Comparison of ENCODE assay signal across 11 cellular contexts in the genomic region with DNA sequence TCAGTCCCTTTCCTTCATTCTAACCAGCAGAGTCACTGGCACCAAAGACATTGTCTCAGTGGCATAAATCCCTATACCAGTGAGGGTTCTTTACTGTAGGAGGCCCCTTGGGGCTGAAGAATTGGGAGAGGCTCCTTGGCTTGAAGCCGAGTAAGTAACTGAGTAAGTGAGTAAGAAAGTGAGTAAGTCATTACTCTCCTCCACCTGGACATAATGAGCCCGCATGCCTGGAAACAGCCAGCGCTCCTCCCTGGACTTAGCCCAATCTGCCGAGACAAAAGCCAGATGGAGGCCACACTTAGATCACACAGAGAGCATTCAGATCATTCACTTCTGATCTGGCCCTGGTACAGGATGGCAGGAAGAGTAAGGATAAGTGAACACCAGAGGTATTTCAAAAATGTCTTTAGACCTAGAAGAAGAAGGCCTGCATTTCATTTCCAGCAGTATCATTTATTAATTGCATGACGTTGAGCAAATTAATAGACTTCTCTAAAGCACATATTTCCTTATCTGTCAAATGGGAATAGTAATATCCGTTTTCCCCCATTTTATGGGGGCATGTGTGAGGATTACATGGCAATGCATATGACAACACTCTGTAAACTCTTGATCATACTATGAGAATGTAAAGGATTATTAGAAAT. TPM values are rescaled to one million over a fixed set of nuclear protein-coding genes. Genes with fewer than 3 reads are reported as not detected.
DNase-seq lines count a peak whose midpoint lies in the region; ATAC-seq and TF ChIP-seq lines count a peak whose summit lies in the region.
"Had no signal": no experiment of that assay in that cellular context is flagged by ENCODE, and none has a peak within 500 bp of the region (broad histone marks: within the 10 kb centered on the region; RNA-seq: fewer than 3 reads in every experiment).

No MANE protein-coding gene starts in this region.

- H3K27me3 Mint-ChIP-seq in chondrocyte (ENCODE audit: low read depth): no peaks in the 10 kb centered on the region

- no peak for TF ChIP-seq POLR2A in GM18505 (IDR thresholded peaks at IDR 0.05; ENCODE audit: borderline replicate concordance, extremely low read depth, insufficient read depth, insufficient read length)

- H3K27me3 ChIP-seq in MG63 (no peaks in the 10 kb centered on the region), muscle layer of colon (ENCODE audit: control insufficient read depth in 1 of 2, insufficient read depth in 2 of 2, low read length in 2 of 2) (no peaks in the 10 kb centered on the region)
- H3K27me3 ChIP-seq: BLaER1 had no signal

- peak overlapping the region; percentile 21 for H3K27ac ChIP-seq in muscle layer of colon (ENCODE audit: low read depth, low read length)
- H3K27ac ChIP-seq: BLaER1 had no signal

- no peak for ATAC-seq in GM18505 (IDR thresholded peaks at IDR 0.05; ENCODE audit: unreplicated experiment)
- no peak for ATAC-seq in GM19397 (IDR thresholded peaks at IDR 0.05; ENCODE audit: unreplicated experiment)
- ATAC-seq in GM21619 (IDR thresholded peaks at IDR 0.05; ENCODE audit: unreplicated experiment): no peak

- no peaks in the 10 kb centered on the region for H3K36me3 Mint-ChIP-seq in chondrocyte (ENCODE audit: low read depth)

- peaks cover 49% of the 10 kb centered on the region for H3K4me1 Mint-ChIP-seq in chondrocyte (ENCODE audit: low read depth)
- H3K4me1 Mint-ChIP-seq: central memory CD8-positive, alpha-beta T cell had no signal

- H3K9ac ChIP-seq in muscle layer of colon (ENCODE audit: low read length): no peak overlapping the region
- H3K9ac ChIP-seq: BLaER1 had no signal

- TF ChIP-seq CTCF in AG10803 (conservative IDR thresholded peaks at IDR 0.05; ENCODE audit: low read length) (no peak), chondrocyte (IDR thresholded peaks at IDR 0.05) (no peak)

- DNase-seq in AG10803 (ENCODE audit: low read depth) (peak; percentile 89), MG63 (peak; percentile 92), chondrocyte (ENCODE audit: low spot score) (no peak), NCI-H345 treated with DMSO at 0.1 percent for 48 hours (lab: John Stamatoyannopoulos, UW; ENCODE audit: unreplicated experiment) (no peak)
- DNase-seq: activated CD4-positive, alpha-beta T cell treated with anti-CD3 and anti-CD28 coated beads, Interleukin-2, amount 50 U/mL, for 4 hours had no signal

- no peaks in the 10 kb centered on the region for H3K9me3 ChIP-seq in MG63
- H3K9me3 ChIP-seq in muscle layer of colon (ENCODE audit: low read length): no peaks in the 10 kb centered on the region
- H3K9me3 ChIP-seq: BLaER1 had no signal

- H3K27ac Mint-ChIP-seq in chondrocyte (ENCODE audit: unreplicated experiment): peak overlapping the region; percentile 95

- H3K4me3 ChIP-seq in AG10803 (ENCODE audit: low read length) (no peak overlapping the region), MG63 (no peak overlapping the region), muscle layer of colon (ENCODE audit: low read depth in 1 of 2, low read length in 2 of 2) (peak overlapping the region in 1 of 2 donors; percentile 8)
- H3K4me3 ChIP-seq: BLaER1 had no signal

- H3K9me3 Mint-ChIP-seq in chondrocyte (ENCODE audit: low read depth): no peaks in the 10 kb centered on the region
- H3K9me3 Mint-ChIP-seq: central memory CD8-positive, alpha-beta T cell had no signal

- no peaks in the 10 kb centered on the region for H3K36me3 ChIP-seq in MG63
- no peaks in the 10 kb centered on the region for H3K36me3 ChIP-seq in muscle layer of colon (ENCODE audit: insufficient read depth, low read length)
- H3K36me3 ChIP-seq: BLaER1 had no signal

- peaks cover 30% of the 10 kb centered on the region for H3K4me1 ChIP-seq in muscle layer of colon (ENCODE audit: insufficient read depth, low read length)

- H3K4me3 Mint-ChIP-seq in chondrocyte (ENCODE audit: unreplicated experiment): no peak overlapping the region
- H3K4me3 Mint-ChIP-seq: central memory CD8-positive, alpha-beta T cell had no signal

RNA-seq across cellular contexts. Expression of gene MICAL3, which starts 8.2 kb away (rescaled TPM):
- 13.4 and 20.6 TPM in 2 replicates for total RNA-seq in MG63 (2014; rRNA removed; shearing (Covaris generic); ENCODE audit: low replicate concordance)
- 49.6 to 74.4 TPM (median 68.2 TPM) in 3 replicates for total RNA-seq in chondrocyte

RNA-seq across cellular contexts. Expression of gene PEX26, which starts 45.2 kb away (rescaled TPM):
- 10.5 and 13.5 TPM in 2 replicates for total RNA-seq in MG63 (2014; rRNA removed; shearing (Covaris generic); ENCODE audit: low replicate concordance)
- 33.4 to 34.4 TPM (median 33.7 TPM) in 3 replicates for total RNA-seq in chondrocyte

Comparison
In these comparisons a context has a peak if more than half of its experiments do, and no peak if none do; other contexts are left out.
1. DNase-seq: peak in AG10803 (single experiment) and MG63 (single experiment); none in chondrocyte (single experiment) and NCI-H345 treated with DMSO at 0.1 percent for 48 hours (single experiment).